Comparison of ENCODE assay signal across 19 cellular contexts in the genomic region with DNA sequence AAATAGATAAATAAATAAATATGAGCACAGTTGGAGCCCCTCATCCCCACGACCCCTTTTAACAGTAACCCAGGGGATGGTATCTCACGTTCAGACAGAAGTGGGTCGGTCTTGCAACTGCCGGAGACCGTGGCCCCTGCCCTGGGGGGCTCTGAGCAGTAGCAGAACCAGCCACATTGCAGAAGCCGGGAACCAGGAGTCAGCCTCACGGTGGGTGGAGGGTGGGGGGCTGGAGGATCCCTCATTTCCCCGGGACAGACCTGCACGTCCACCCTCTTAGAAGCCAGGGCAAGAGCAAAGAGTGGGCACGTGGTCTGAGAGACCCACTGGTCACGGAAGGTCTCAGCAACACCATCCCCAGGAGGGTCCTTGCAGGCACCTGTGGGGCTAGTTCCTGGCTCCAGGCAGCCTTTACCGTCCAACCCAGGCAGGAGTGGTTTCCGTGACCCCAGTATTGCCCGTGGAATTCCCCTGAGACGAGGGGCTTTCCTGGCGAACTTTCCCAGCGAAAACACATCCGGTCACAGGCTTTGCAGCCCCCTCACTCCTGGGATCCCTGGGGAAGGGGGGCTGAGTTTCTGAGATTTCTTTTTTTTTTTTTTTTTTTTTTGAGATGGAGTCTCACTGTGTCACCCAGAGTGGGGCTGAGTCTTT.
DNase-seq lines count a peak whose midpoint lies in the region; ATAC-seq and TF ChIP-seq lines count a peak whose summit lies in the region.
"Had no signal": no experiment of that assay in that cellular context is flagged by ENCODE, and none has a peak within 500 bp of the region (broad histone marks: within the 10 kb centered on the region; RNA-seq: fewer than 3 reads in every experiment).

No MANE protein-coding gene starts in this region.

- H2AFZ ChIP-seq in KMS-11 (ENCODE audit: low read depth) = peak overlapping the region; percentile 10; the same call in 1 of the 2 replicates

- H3K36me3 ChIP-seq in KMS-11 (ENCODE audit: insufficient read depth) (no peaks in the 10 kb centered on the region), brain microvascular endothelial cell (replicated peaks) (no peaks in the 10 kb centered on the region)
- H3K36me3 ChIP-seq: prostate gland, SJCRH30 had no signal

- H3K27ac ChIP-seq in KMS-11 = no peak overlapping the region
- H3K27ac ChIP-seq in brain microvascular endothelial cell = no peak overlapping the region
- H3K27ac ChIP-seq: prostate gland, SJCRH30 had no signal

- H3K4me1 ChIP-seq in KMS-11 (ENCODE audit: low read depth, poor library complexity, severe bottlenecking) = no peaks in the 10 kb centered on the region
- H3K4me1 ChIP-seq: prostate gland, SJCRH30 had no signal

- no peak overlapping the region for H3K27ac Mint-ChIP-seq in stimulated activated memory B cell treated with anti-CD40 and anti-IgM and Interleukin-4, amounts not matched to agents 10 μg/mL and 1 μg/mL and 100 μg/mL, for 72 hours
- H3K27ac Mint-ChIP-seq: immature natural killer cell, nephron had no signal

- no peak overlapping the region for H3K4me2 ChIP-seq in KMS-11
- H3K4me2 ChIP-seq: smooth muscle cell had no signal

- no peaks in the 10 kb centered on the region for H4K20me1 ChIP-seq in KMS-11 (ENCODE audit: insufficient read depth)

- ATAC-seq in GM18498 (IDR thresholded peaks at IDR 0.05; ENCODE audit: unreplicated experiment) (peak; percentile 38), GM21717 (IDR thresholded peaks at IDR 0.05; ENCODE audit: unreplicated experiment) (peak; percentile 41), GM21825 (IDR thresholded peaks at IDR 0.05; ENCODE audit: unreplicated experiment) (no peak)
- peak; percentile 61 for ATAC-seq in stimulated activated memory B cell treated with anti-CD40 and anti-IgM and Interleukin-4, amounts not matched to agents 10 μg/mL and 1 μg/mL and 100 μg/mL, for 72 hours

- H3K9me3 Mint-ChIP-seq in stimulated activated memory B cell treated with anti-CD40 and anti-IgM and Interleukin-4, amounts not matched to agents 10 μg/mL and 1 μg/mL and 100 μg/mL, for 72 hours = no peaks in the 10 kb centered on the region
- H3K9me3 Mint-ChIP-seq: immature natural killer cell, nephron had no signal

- in situ Hi-C loops in brain microvascular endothelial cell (cut with HindIII; ENCODE audit: low pct_ligation_motif_present, low sequenced_read_pairs) = no loop called here

- peaks cover 50% of the 10 kb centered on the region for H3K27me3 Mint-ChIP-seq in stimulated activated memory B cell treated with anti-CD40 and anti-IgM and Interleukin-4, amounts not matched to agents 10 μg/mL and 1 μg/mL and 100 μg/mL, for 72 hours

- peaks cover 21% of the 10 kb centered on the region for H3K4me1 Mint-ChIP-seq in stimulated activated memory B cell treated with anti-CD40 and anti-IgM and Interleukin-4, amounts not matched to agents 10 μg/mL and 1 μg/mL and 100 μg/mL, for 72 hours
- H3K4me1 Mint-ChIP-seq: nephron had no signal

- DNase-seq in hepatic stellate cell (ENCODE audit: low spot score) = no peak
- no peak for DNase-seq in brain microvascular endothelial cell
- DNase-seq: activated CD4-positive, CD25-positive, alpha-beta regulatory T cell; C1 segment of cervical spinal cord; glutamatergic neuron; immature natural killer cell; mammary epithelial cell; NCI-H1930; NCI-H524; OCI-M1; SJCRH30 had no signal

- H3K27me3 ChIP-seq in KMS-11 (ENCODE audit: insufficient read depth, low read depth) (no peaks in the 10 kb centered on the region), brain microvascular endothelial cell (replicated peaks) (no peaks in the 10 kb centered on the region)
- H3K27me3 ChIP-seq: SJCRH30 had no signal

- H3K4me3 ChIP-seq in KMS-11 (IDR thresholded peaks at IDR 0.05; ENCODE audit: insufficient read depth, low read depth, low read length) (no peak overlapping the region), brain microvascular endothelial cell (ENCODE audit: low read depth, low read length) (no peak overlapping the region)
- H3K4me3 ChIP-seq: prostate gland, SJCRH30, smooth muscle cell had no signal

- no peak for TF ChIP-seq CTCF in KMS-11 (conservative IDR thresholded peaks at IDR 0.05; ENCODE audit: low read depth, low read length)
- no peak for TF ChIP-seq CTCF in brain microvascular endothelial cell (IDR thresholded peaks at IDR 0.05; ENCODE audit: low read depth, low read length, missing control alignments)

- no peak overlapping the region for H3K9ac ChIP-seq in KMS-11

- no peak overlapping the region for H3K4me3 Mint-ChIP-seq in stimulated activated memory B cell treated with anti-CD40 and anti-IgM and Interleukin-4, amounts not matched to agents 10 μg/mL and 1 μg/mL and 100 μg/mL, for 72 hours
- H3K4me3 Mint-ChIP-seq: immature natural killer cell, nephron had no signal

- H3K36me3 Mint-ChIP-seq in stimulated activated memory B cell treated with anti-CD40 and anti-IgM and Interleukin-4, amounts not matched to agents 10 μg/mL and 1 μg/mL and 100 μg/mL, for 72 hours = no peaks in the 10 kb centered on the region
- H3K36me3 Mint-ChIP-seq: immature natural killer cell had no signal

- H3K79me2 ChIP-seq in KMS-11 (ENCODE audit: insufficient read depth, low read depth) = no peaks in the 10 kb centered on the region
